8 cellular contexts compared by ENCODE assay signal in genomic region chr13:107373551-107373950, GRCh38.
A peak's percentile ranks its signal among the peaks of the same experiment; 100 is the strongest.
DNase-seq lines count a peak whose midpoint lies in the region; ATAC-seq, FAIRE-seq and TF ChIP-seq lines count a peak whose summit lies in the region.

No MANE protein-coding gene starts in this region.

- H3K4me3 Mint-ChIP-seq in GM23338 (no peak overlapping the region), progenitor cell of endocrine pancreas (ENCODE audit: low read depth) (no peak overlapping the region)
- no peak overlapping the region for H3K4me3 Mint-ChIP-seq in activated T-helper 17 cell treated with anti-CD3 and anti-CD28 coated beads, Interleukin-2, amount 50 U/mL, for 72 hours

- no peak overlapping the region for H2BK12ac ChIP-seq in H1 (ENCODE audit: low read depth, low read length)

- no peak overlapping the region for H2BK20ac ChIP-seq in H1 (ENCODE audit: low read length)

- no peaks in the 10 kb centered on the region for H3K9me3 ChIP-seq in H1 (ENCODE audit: insufficient read depth in 2 of 2, low read depth in 1 of 2, low read length in 1 of 2)

- H3K79me1 ChIP-seq in H1 (ENCODE audit: low read depth, low read length) = no peaks in the 10 kb centered on the region

- no peak overlapping the region for H2BK120ac ChIP-seq in H1 (replicated peaks; ENCODE audit: low read depth, low read length)

- no peak overlapping the region for H3K4me2 ChIP-seq in GM23338
- no peak overlapping the region for H3K4me2 ChIP-seq in H1 (ENCODE audit: insufficient read depth in 1 of 2, low read depth in 2 of 2, low read length in 2 of 2)

- CTCF ChIA-PET in H1 (lab: Charles Lee; ENCODE audit: partially characterized antibody) = interaction anchor here (0.6 to 5.1 kb wide), 19 partner anchors 9 to 782 kb away, joined by 3 to 42 read pairs (median 4); no protein-coding TSS in a partner anchor

- no peak overlapping the region for H3K56ac ChIP-seq in H1 (replicated peaks; ENCODE audit: insufficient read length, low read depth, low read length)

- no peak for TF ChIP-seq POLR2A in H1 (IDR thresholded peaks at IDR 0.05; ENCODE audit: control extremely low read depth in 1 of 2, low read depth in 2 of 2, low read length in 2 of 2)

- no peak overlapping the region for H4K8ac ChIP-seq in H1 (ENCODE audit: extremely low read depth, insufficient read depth, low read length)

- 0 out of 2 replicates have a peak, but pooled peaks cover 3% of the 10 kb centered on the region for H3K9me2 ChIP-seq in GM23338 (ENCODE audit: insufficient read depth)

- H3K27me3 ChIP-seq in GM23338 (ENCODE audit: insufficient read depth) = no peaks in the 10 kb centered on the region
- no peaks in the 10 kb centered on the region for H3K27me3 ChIP-seq in H1 (replicated peaks in 1 of 4; ENCODE audit: control insufficient read depth in 3 of 4, extremely low read depth in 1 of 4, insufficient read depth in 3 of 4, low read length in 3 of 4)

- WGBS in H1 (ENCODE audit: extremely low coverage in 1 of 2, insufficient coverage in 1 of 2, insufficient read length in 1 of 2, insufficient replicate concordance in 2 of 2, low coverage in 1 of 2, low lambda C conversion rate in 2 of 2, missing lambda C conversion rate in 1 of 2), 2 experiments = 35% methylated on average over 3 of the region's 3 CpGs; no CpG with 5 or more reads in 1 of the 2 experiments

- H3K36me3 Mint-ChIP-seq in GM23338 (ENCODE audit: low read depth) (no peaks in the 10 kb centered on the region), progenitor cell of endocrine pancreas (ENCODE audit: insufficient read depth) (no peaks in the 10 kb centered on the region)
- H3K36me3 Mint-ChIP-seq in activated T-helper 17 cell treated with anti-CD3 and anti-CD28 coated beads, Interleukin-2, amount 50 U/mL, for 72 hours (ENCODE audit: low read depth) = no peaks in the 10 kb centered on the region

- ATAC-seq in GM23338 = peak; percentile 87
- no peak for ATAC-seq in HG03439 (IDR thresholded peaks at IDR 0.05; ENCODE audit: unreplicated experiment)
- no peak for ATAC-seq in activated T-helper 17 cell treated with anti-CD3 and anti-CD28 coated beads, Interleukin-2, amount 50 U/mL, for 72 hours (replicated peaks)
- ATAC-seq in HG02610 (IDR thresholded peaks at IDR 0.05; ENCODE audit: unreplicated experiment) = no peak
- ATAC-seq in GM18907 (IDR thresholded peaks at IDR 0.05; ENCODE audit: unreplicated experiment) = no peak

- H3K79me2 ChIP-seq in GM23338 (replicated peaks; ENCODE audit: insufficient read depth) (no peaks in the 10 kb centered on the region), H1 (ENCODE audit: control insufficient read depth in 1 of 2, insufficient read depth in 2 of 2, low read length in 2 of 2) (no peaks in the 10 kb centered on the region)

- H3K4me1 ChIP-seq in GM23338 (ENCODE audit: insufficient read depth) = peaks cover 12% of the 10 kb centered on the region; the same call in 1 of the 2 replicates
- H3K4me1 ChIP-seq in H1 (replicated peaks in 1 of 4; ENCODE audit: control insufficient read depth in 3 of 4, insufficient read depth in 4 of 4, low read length in 3 of 4) = peaks cover 0 to 1% (median 0%) of the 10 kb centered on the region in 4 experiments; a peak in 1 of 7 replicates

- H2AFZ ChIP-seq in GM23338 (no peak overlapping the region), H1 (ENCODE audit: low read length) (no peak overlapping the region)

- H2BK5ac ChIP-seq in H1 (ENCODE audit: low read depth, low read length) = no peak overlapping the region

- peak; percentile 74 for FAIRE-seq in H1 (lab: Jason Lieb, UNC)

- peak; percentile 70 to 78 for TF ChIP-seq RAD21 in H1 (IDR thresholded peaks at IDR 0.05 in 1 of 2, conservative IDR thresholded peaks at IDR 0.05 in 1 of 2; ENCODE audit: low read depth in 2 of 2, low read length in 2 of 2)

- H3K18ac ChIP-seq in H1 (ENCODE audit: extremely low read depth, low read length) = no peak overlapping the region

- H3K27me3 Mint-ChIP-seq in GM23338 (ENCODE audit: insufficient read depth, low read depth, poor library complexity) (peaks cover 2% of the 10 kb centered on the region), progenitor cell of endocrine pancreas (no peaks in the 10 kb centered on the region)
- H3K27me3 Mint-ChIP-seq in activated T-helper 17 cell treated with anti-CD3 and anti-CD28 coated beads, Interleukin-2, amount 50 U/mL, for 72 hours = no peaks in the 10 kb centered on the region

- H3K4ac ChIP-seq in H1 (replicated peaks; ENCODE audit: insufficient read length, low read depth, low read length) = no peak overlapping the region

- H3K27ac Mint-ChIP-seq in GM23338 (no peak overlapping the region), progenitor cell of endocrine pancreas (no peak overlapping the region)
- H3K27ac Mint-ChIP-seq in activated T-helper 17 cell treated with anti-CD3 and anti-CD28 coated beads, Interleukin-2, amount 50 U/mL, for 72 hours = no peak overlapping the region

- H3K4me1 Mint-ChIP-seq in GM23338 = peaks cover 33% of the 10 kb centered on the region
- peaks cover 10% of the 10 kb centered on the region for H3K4me1 Mint-ChIP-seq in progenitor cell of endocrine pancreas (ENCODE audit: low read depth)
- H3K4me1 Mint-ChIP-seq in activated T-helper 17 cell treated with anti-CD3 and anti-CD28 coated beads, Interleukin-2, amount 50 U/mL, for 72 hours = no peaks in the 10 kb centered on the region

- H3K27ac ChIP-seq in GM23338 (ENCODE audit: low read depth) (no peak overlapping the region), H1 (ENCODE audit: low read depth, low read length) (no peak overlapping the region)

- no peak overlapping the region for H3K9ac ChIP-seq in H1 (replicated peaks in 1 of 4; ENCODE audit: extremely low read depth in 1 of 4, low read depth in 3 of 4, low read length in 3 of 4)

- H2AK5ac ChIP-seq in H1 (ENCODE audit: low read depth, low read length) = no peak overlapping the region

- no peak overlapping the region for H3K14ac ChIP-seq in H1 (ENCODE audit: insufficient read length)

- H3K4me3 ChIP-seq in GM23338 (no peak overlapping the region), H1 (ENCODE audit: extremely low read depth in 1 of 4, insufficient read depth in 2 of 4, low read depth in 3 of 4, low read length in 4 of 4) (no peak overlapping the region)

- POLR2A ChIA-PET in H1 (lab: Charles Lee; ENCODE audit: partially characterized antibody) = interaction anchor here (0.6 kb wide), 1 partner anchor 17 kb away, joined by 4 read pairs; no protein-coding TSS in a partner anchor

- peak; percentile 69 for DNase-seq in GM23338 (ENCODE audit: low spot score)
- DNase-seq in NCI-H446 treated with DMSO at 0.1 percent for 48 hours (lab: John Stamatoyannopoulos, UW) = peak; percentile 13
- no peak for DNase-seq in H1 (ENCODE audit: low read depth in 1 of 2, low spot score in 2 of 2)
- no peak for DNase-seq in progenitor cell of endocrine pancreas (ENCODE audit: low spot score, unreplicated experiment)

- H3K23ac ChIP-seq in H1 (ENCODE audit: insufficient read length) = no peak overlapping the region

- H4K91ac ChIP-seq in H1 (replicated peaks; ENCODE audit: insufficient read length, low read length) = no peak overlapping the region

- H3F3A ChIP-seq in GM23338 (replicated peaks; ENCODE audit: low read depth) = no peaks in the 10 kb centered on the region

- TF ChIP-seq CTCF in GM23338 (conservative IDR thresholded peaks at IDR 0.05; ENCODE audit: low read depth in 2 of 2) = peak; percentile 75
- peak in 2 of 3 experiments; percentile 57 to 70; a peak in 3 of 4 replicates for TF ChIP-seq CTCF in H1 (IDR thresholded peaks at IDR 0.05; ENCODE audit: control extremely low read depth in 1 of 3, insufficient read depth in 1 of 3, low read depth in 1 of 3, low read length in 3 of 3)
- TF ChIP-seq CTCF in progenitor cell of endocrine pancreas (IDR thresholded peaks at IDR 0.05; ENCODE audit: unreplicated experiment) = peak; percentile 69

- H3K23me2 ChIP-seq in H1 (ENCODE audit: low read depth, low read length) = no peaks in the 10 kb centered on the region; the same call in 1 of the 2 replicates

- no peak overlapping the region for H4K5ac ChIP-seq in H1 (ENCODE audit: insufficient read length, low read depth, low read length)

- H3K36me3 ChIP-seq in GM23338 (ENCODE audit: insufficient read depth) = no peaks in the 10 kb centered on the region
- H3K36me3 ChIP-seq in H1 (ENCODE audit: control insufficient read depth in 2 of 4, insufficient read depth in 4 of 4, low read length in 3 of 4) = no peaks in the 10 kb centered on the region

- H2BK15ac ChIP-seq in H1 (ENCODE audit: low read length) = no peak overlapping the region; the same call in 1 of the 2 replicates

- TF ChIP-seq EP300 in H1 (IDR thresholded peaks at IDR 0.05; ENCODE audit: borderline replicate concordance in 1 of 2, low read depth in 2 of 2, low read length in 2 of 2) = no peak

- no peaks in the 10 kb centered on the region for H4K20me1 ChIP-seq in GM23338 (replicated peaks; ENCODE audit: insufficient read depth)
- H4K20me1 ChIP-seq in H1 (replicated peaks in 1 of 2; ENCODE audit: control insufficient read depth in 1 of 2, insufficient read depth in 2 of 2, low read length in 2 of 2) = no peaks in the 10 kb centered on the region

- H3K9me3 Mint-ChIP-seq in GM23338 = no peaks in the 10 kb centered on the region
- H3K9me3 Mint-ChIP-seq in progenitor cell of endocrine pancreas (ENCODE audit: low read depth) = no peaks in the 10 kb centered on the region
- H3K9me3 Mint-ChIP-seq in activated T-helper 17 cell treated with anti-CD3 and anti-CD28 coated beads, Interleukin-2, amount 50 U/mL, for 72 hours = peaks cover 3% of the 10 kb centered on the region

TF ChIP-seq in H1, 55 proteins besides CTCF, POLR2A, EP300 and RAD21:
- no peak for TF ChIP-seq JUND (IDR thresholded peaks at IDR 0.05; ENCODE audit: low read length)
- no peak for TF ChIP-seq NRF1 (IDR thresholded peaks at IDR 0.05; ENCODE audit: low read depth, low read length)
- no peak for TF ChIP-seq BCL11A (IDR thresholded peaks at IDR 0.05; ENCODE audit: low read depth in 2 of 2, low read length in 2 of 2)
- 0 out of 2 replicates have a peak, but pooled peaks have one; percentile 21 for TF ChIP-seq CEBPB (IDR thresholded peaks at IDR 0.05; ENCODE audit: low read depth, low read length)
- no peak for TF ChIP-seq SAP30 (IDR thresholded peaks at IDR 0.05; ENCODE audit: insufficient read depth, insufficient replicate concordance, low read length)
- no peak for TF ChIP-seq USF2 (IDR thresholded peaks at IDR 0.05; ENCODE audit: low read length)
- TF ChIP-seq SP1 (IDR thresholded peaks at IDR 0.05; ENCODE audit: low read depth, low read length) = no peak

Comparison
In these comparisons a context has a peak if more than half of its experiments do, and no peak if none do; other contexts are left out.
1. DNase-seq: peak in GM23338 (single experiment) and NCI-H446 treated with DMSO at 0.1 percent for 48 hours (single experiment); none in H1 (0 of 2) and progenitor cell of endocrine pancreas (single experiment).
2. Peak in every context shown above with its lines, with median percentiles within 50 percentile points of each other: CTCF ChIP-seq.